19 cellular contexts compared by ENCODE assay signal in genomic region chr3:194163697-194164096, GRCh38. TPM values are rescaled to one million over a fixed set of nuclear protein-coding genes. Genes with fewer than 3 reads are reported as not detected.
"Had no signal": no experiment of that assay in that cellular context is flagged by ENCODE, and none has a peak within 500 bp of the region (broad histone marks: within the 10 kb centered on the region; RNA-seq: fewer than 3 reads in every experiment).

No MANE protein-coding gene starts in this region.

- H3K27me3 ChIP-seq: body of pancreas, esophagus muscularis mucosa, right atrium auricular region, suprapubic skin, upper lobe of right lung had no signal

- ATAC-seq: activated CD8-positive, alpha-beta T cell treated with anti-CD3 and anti-CD28 coated beads, Interleukin-2, amount 10 ng/mL, durations not matched to agents 7 days and 5 days; body of pancreas; left lobe of liver; naive thymus-derived CD4-positive, alpha-beta T cell; upper lobe of right lung had no signal

- H3K4me3 ChIP-seq: body of pancreas, coronary artery, esophagus muscularis mucosa, right atrium auricular region, suprapubic skin, upper lobe of right lung had no signal

- H3K36me3 ChIP-seq: esophagus muscularis mucosa, right atrium auricular region, suprapubic skin, upper lobe of right lung had no signal

- H3K4me1 ChIP-seq: right atrium auricular region had no signal

- H3K9me3 ChIP-seq: body of pancreas, esophagus muscularis mucosa, right atrium auricular region, suprapubic skin, upper lobe of right lung had no signal

- H3K27ac ChIP-seq: body of pancreas, coronary artery, esophagus muscularis mucosa, right atrium auricular region, suprapubic skin, upper lobe of right lung had no signal

- DNase-seq: activated B cell treated with CpG ODN at 0.5 μM for 24 hours; activated CD4-positive, alpha-beta T cell treated with anti-CD3 and anti-CD28 coated beads, Interleukin-2, amount 10 ng/mL, durations not matched to agents 24 days and 14 days; activated CD8-positive, alpha-beta memory T cell treated with anti-CD3 and anti-CD28 coated beads, Interleukin-2, amount 50 U/mL, for 4 hours; activated CD8-positive, alpha-beta T cell treated with anti-CD3 and anti-CD28 coated beads, Interleukin-2, amount 10 ng/mL, durations not matched to agents 7 days and 5 days; activated gamma-delta T cell treated with Interleukin-2 at 50 U/mL for 16 hours; amniotic stem cell; body of pancreas; central memory CD4-positive, alpha-beta T cell; effector CD4-positive, alpha-beta T cell; hypothalamus; immature natural killer cell; naive thymus-derived CD4-positive, alpha-beta T cell; upper lobe of right lung had no signal

- FAIRE-seq: TTC549 had no signal

RNA-seq across cellular contexts. Expression of gene HES1, which starts 27.7 kb away (rescaled TPM):
- total RNA-seq: activated CD8-positive, alpha-beta T cell treated with anti-CD3 and anti-CD28 coated beads, Interleukin-2, amount 10 ng/mL, durations not matched to agents 7 days and 5 days had no signal
- polyA plus RNA-seq: immature natural killer cell; naive thymus-derived CD4-positive, alpha-beta T cell had no signal
